ENCODE assay signal across 19 cellular contexts in genomic region chr4:102317459-102317858, GRCh38. TPM values are rescaled to one million over a fixed set of nuclear protein-coding genes. Genes with fewer than 3 reads are reported as not detected.
DNase-seq lines count a peak whose midpoint lies in the region; ATAC-seq and TF ChIP-seq lines count a peak whose summit lies in the region.
"Had no signal": no experiment of that assay in that cellular context is flagged by ENCODE, and none has a peak within 500 bp of the region (broad histone marks: within the 10 kb centered on the region; RNA-seq: fewer than 3 reads in every experiment).

No MANE protein-coding gene starts in this region.

- 54% methylated on average over 1 of the region's 1 CpG for WGBS in right cardiac atrium

- peaks cover 26% of the 10 kb centered on the region for H3K4me1 Mint-ChIP-seq in type B pancreatic cell (ENCODE audit: unreplicated experiment)

- peak; percentile 85 to 90 for ATAC-seq in right cardiac atrium
- ATAC-seq in Right ventricle myocardium inferior, result no peak
- no peak for ATAC-seq in lower lobe of right lung
- no peak for ATAC-seq in GM19455 (IDR thresholded peaks at IDR 0.05; ENCODE audit: unreplicated experiment)
- ATAC-seq: GM23338 had no signal

- no peak overlapping the region for H3K27ac Mint-ChIP-seq in type B pancreatic cell
- H3K27ac Mint-ChIP-seq: CD4-positive, CD25-positive, alpha-beta regulatory T cell; GM23338 had no signal

- H3K27ac ChIP-seq in right cardiac atrium (ENCODE audit: low read length) (no peak overlapping the region), lower lobe of right lung (peak overlapping the region; percentile 54)

- H3K27me3 Mint-ChIP-seq in type B pancreatic cell, result no peaks in the 10 kb centered on the region
- H3K27me3 Mint-ChIP-seq: CD4-positive, CD25-positive, alpha-beta regulatory T cell; CD8-positive, alpha-beta memory T cell had no signal

- peaks cover 7% of the 10 kb centered on the region for H3K36me3 ChIP-seq in lower lobe of right lung
- H3K36me3 ChIP-seq: BE2C had no signal

- CTCF ChIA-PET in GM10248 (lab: Yijun Ruan, JAX), result interaction anchor here (1.3 to 3.9 kb wide), 2 partner anchors 17 to 27 kb away, joined by 3 to 23 read pairs; partner anchors contain the start of gene SLC39A8

- H3K36me3 Mint-ChIP-seq in type B pancreatic cell, result peaks cover 4% of the 10 kb centered on the region

- in situ Hi-C loops in SK-MEL-5 (cut with HindIII; ENCODE audit: low pct_unique_long_range_greater_than_20kb, low sequenced_read_pairs), result no loop called here

- no peaks in the 10 kb centered on the region for H3K27me3 ChIP-seq in right cardiac atrium (ENCODE audit: control insufficient read depth, insufficient read depth)
- H3K27me3 ChIP-seq in lower lobe of right lung (ENCODE audit: low read depth), result no peaks in the 10 kb centered on the region
- H3K27me3 ChIP-seq: BE2C had no signal

- intact Hi-C loops in right cardiac atrium (cut with DNase I) (no loop called here), Right ventricle myocardium inferior (cut with DNase I) (no loop called here), lower lobe of right lung (cut with DNase I) (no loop called here)

- TF ChIP-seq CTCF in lower lobe of right lung (IDR thresholded peaks at IDR 0.05) (no peak), GM10248 (IDR thresholded peaks at IDR 0.05; ENCODE audit: control extremely low read depth, extremely low read depth, low read depth, missing control alignments) (no peak), type B pancreatic cell (conservative IDR thresholded peaks at IDR 0.05) (no peak)

- no peak overlapping the region for H3K4me3 Mint-ChIP-seq in type B pancreatic cell
- H3K4me3 Mint-ChIP-seq: CD4-positive, CD25-positive, alpha-beta regulatory T cell; CD8-positive, alpha-beta memory T cell; GM23338 had no signal

- POLR2A ChIA-PET in GM10248 (lab: Yijun Ruan, JAX), result no interaction called here

- H3K4me3 ChIP-seq in right cardiac atrium (ENCODE audit: low read length) (no peak overlapping the region), lower lobe of right lung (no peak overlapping the region)
- H3K4me3 ChIP-seq: GM23338 had no signal

- H3K9me3 ChIP-seq in right cardiac atrium (ENCODE audit: control insufficient read depth, low read length), result no peaks in the 10 kb centered on the region
- H3K9me3 ChIP-seq in lower lobe of right lung, result no peaks in the 10 kb centered on the region
- H3K9me3 ChIP-seq: BE2C had no signal

- H3K4me1 ChIP-seq in right cardiac atrium (ENCODE audit: control insufficient read depth, insufficient read depth, low read length) (peaks cover 2% of the 10 kb centered on the region), lower lobe of right lung (peaks cover 17% of the 10 kb centered on the region)
- H3K4me1 ChIP-seq: BE2C had no signal

- H3K9me3 Mint-ChIP-seq in type B pancreatic cell, result no peaks in the 10 kb centered on the region
- H3K9me3 Mint-ChIP-seq: GM23338 had no signal

- DNase-seq in right cardiac atrium, result no peak
- DNase-seq in Right ventricle myocardium inferior (ENCODE audit: missing footprints), result no peak
- DNase-seq in SK-MEL-5 (ENCODE audit: low read depth, low spot score), result peak; percentile 28
- no peak for DNase-seq in lower lobe of right lung
- DNase-seq in GM10248 (ENCODE audit: extremely low spot score), result no peak
- DNase-seq in type B pancreatic cell (ENCODE audit: extremely low spot score, unreplicated experiment), result no peak
- DNase-seq: ACHN; BE2C; C1 segment of cervical spinal cord; CD4-positive, CD25-positive, alpha-beta regulatory T cell; CD8-positive, alpha-beta memory T cell; COR-L47; DMS 273 treated with DMSO at 0.1 percent for 48 hours; DMS53; DND-41; EL; HCEC 1CT had no signal

RNA-seq across cellular contexts. Expression of gene SLC39A8, which starts 27.8 kb away (rescaled TPM):
- 10 to 100 TPM; 77.7 to 92.3 (median 81.2) TPM for total RNA-seq in right cardiac atrium
- polyA plus RNA-seq in right cardiac atrium, result 60.5 TPM
- total RNA-seq in Right ventricle myocardium inferior, result 3.1 TPM
- total RNA-seq in SK-MEL-5 (2014; rRNA removed; shearing (Covaris generic)), result 18.2 and 20.5 TPM in 2 replicates
- 12.6 and 18.4 TPM in 2 replicates for polyA plus RNA-seq in SK-MEL-5 (2015; cell fraction: cytosol; rRNA removed)
- polyA plus RNA-seq in SK-MEL-5 (2015; cell fraction: nucleus; rRNA removed), result 6.6 and 6.9 TPM in 2 replicates
- total RNA-seq in lower lobe of right lung, result 370 TPM
- total RNA-seq in type B pancreatic cell (ENCODE audit: low replicate concordance), result 8.3 and 15.3 TPM in 2 replicates

Comparison
In these comparisons a context has a peak if more than half of its experiments do, and no peak if none do; other contexts are left out.
1. ATAC-seq: peak in right cardiac atrium (2 of 2); none in Right ventricle myocardium inferior (single experiment), lower lobe of right lung (0 of 2) and GM19455 (single experiment).